ENCODE assay signal across 26 cellular contexts in genomic region chr22:22345781-22346180, GRCh38.
A peak's percentile ranks its signal among the peaks of the same experiment; 100 is the strongest.
DNase-seq lines count a peak whose midpoint lies in the region; ATAC-seq, FAIRE-seq and TF ChIP-seq lines count a peak whose summit lies in the region.
"Had no signal": no experiment of that assay in that cellular context is flagged by ENCODE, and none has a peak within 500 bp of the region (broad histone marks: within the 10 kb centered on the region; RNA-seq: fewer than 3 reads in every experiment).

No MANE protein-coding gene starts in this region.

- TF ChIP-seq EP300 in K562 (IDR thresholded peaks at IDR 0.05; ENCODE audit: low read length) (no peak), esophagus muscularis mucosa (IDR thresholded peaks at IDR 0.05) (no peak)

- in situ Hi-C loops in K562 (cut with MboI), result no loop called here

- no peaks in the 10 kb centered on the region for H3K9me3 ChIP-seq in BLaER1
- no peaks in the 10 kb centered on the region for H3K9me3 ChIP-seq in BLaER1 treated with 17β-estradiol and CSF1 and Interleukin-3, amounts not matched to agents 10 nM and 100 nM (replicated peaks in 1 of 11)
- no peaks in the 10 kb centered on the region for H3K9me3 ChIP-seq in K562 (replicated peaks; ENCODE audit: control insufficient read depth, insufficient read depth, low read depth, low read length)
- H3K9me3 ChIP-seq in esophagus muscularis mucosa, result no peaks in the 10 kb centered on the region
- H3K9me3 ChIP-seq: BE2C had no signal

- H4K20me1 ChIP-seq in BLaER1, result no peaks in the 10 kb centered on the region
- H4K20me1 ChIP-seq in BLaER1 treated with 17β-estradiol and CSF1 and Interleukin-3, amounts not matched to agents 10 nM and 100 nM, result peaks cover 0 to 5% (median 0%) of the 10 kb centered on the region in 11 experiments; a peak in 1 of 22 replicates
- H4K20me1 ChIP-seq in K562 (replicated peaks; ENCODE audit: control insufficient read depth, insufficient read depth, low read length), result peaks cover 46% of the 10 kb centered on the region

- H3K4me2 ChIP-seq in BLaER1 (peak overlapping the region; percentile 64), K562 (ENCODE audit: insufficient read depth, low read length) (no peak overlapping the region)
- H3K4me2 ChIP-seq in BLaER1 treated with 17β-estradiol and CSF1 and Interleukin-3, amounts not matched to agents 10 nM and 100 nM, result peak overlapping the region in 9 of 11 experiments; percentile 2 to 75 (median 67); a peak in 16 of 22 replicates

- H3K4me1 ChIP-seq in BLaER1 (peaks cover 74% of the 10 kb centered on the region), K562 (replicated peaks in 1 of 2; ENCODE audit: control insufficient read depth in 2 of 2, insufficient read depth in 2 of 2, low read length in 2 of 2) (no peaks in the 10 kb centered on the region), esophagus muscularis mucosa (no peaks in the 10 kb centered on the region)
- peaks cover 25 to 78% (median 57%) of the 10 kb centered on the region in 10 experiments for H3K4me1 ChIP-seq in BLaER1 treated with 17β-estradiol and CSF1 and Interleukin-3, amounts not matched to agents 10 nM and 100 nM
- H3K4me1 ChIP-seq: BE2C had no signal

- H2AFZ ChIP-seq in K562 (ENCODE audit: low read depth, low read length), result no peak overlapping the region

- TF ChIP-seq CTCF in K562 (IDR thresholded peaks at IDR 0.05 in 2 of 3, conservative IDR thresholded peaks at IDR 0.05 in 1 of 3; ENCODE audit: insufficient read depth in 2 of 3, low read depth in 1 of 3, low read length in 3 of 3) (no peak), esophagus muscularis mucosa (IDR thresholded peaks at IDR 0.05) (no peak)

- H3K9ac ChIP-seq in BLaER1 (no peak overlapping the region), K562 (ENCODE audit: insufficient read depth in 1 of 2, low read depth in 2 of 2, low read length in 2 of 2) (no peak overlapping the region)
- H3K9ac ChIP-seq in BLaER1 treated with 17β-estradiol and CSF1 and Interleukin-3, amounts not matched to agents 10 nM and 100 nM, result no peak overlapping the region

- CTCF ChIA-PET in K562 (lab: Yijun Ruan, JAX; ENCODE audit: low intra/inter-chr PET ratio), result interaction anchor here (0.6 to 0.7 kb wide), 5 partner anchors 19 to 611 kb away, joined by 3 to 6 read pairs (median 3); no protein-coding TSS in a partner anchor

- H3K9me1 ChIP-seq in K562 (ENCODE audit: control insufficient read depth, insufficient read depth, low read length), result peaks cover 4% of the 10 kb centered on the region

- TF ChIP-seq POLR2A in K562 (conservative IDR thresholded peaks at IDR 0.05) (no peak), esophagus muscularis mucosa (IDR thresholded peaks at IDR 0.05; ENCODE audit: low read depth) (no peak)

- H3K27me3 ChIP-seq in BLaER1 (0 out of 2 replicates have a peak, but pooled peaks cover 14% of the 10 kb centered on the region), K562 (ENCODE audit: control insufficient read depth in 2 of 2, insufficient read depth in 2 of 2, low read length in 2 of 2) (peaks cover 22 to 40% of the 10 kb centered on the region in 2 experiments), esophagus muscularis mucosa (peaks cover 0 to 59% (median 2%) of the 10 kb centered on the region in 4 donors)
- H3K27me3 ChIP-seq in BLaER1 treated with 17β-estradiol and CSF1 and Interleukin-3, amounts not matched to agents 10 nM and 100 nM, result peaks cover 0 to 8% (median 0%) of the 10 kb centered on the region in 11 experiments; a peak in 2 of 22 replicates

- H3K36me3 ChIP-seq in BLaER1 (no peaks in the 10 kb centered on the region), K562 (ENCODE audit: control insufficient read depth, insufficient read depth, low read length) (no peaks in the 10 kb centered on the region), esophagus muscularis mucosa (no peaks in the 10 kb centered on the region)
- no peaks in the 10 kb centered on the region for H3K36me3 ChIP-seq in BLaER1 treated with 17β-estradiol and CSF1 and Interleukin-3, amounts not matched to agents 10 nM and 100 nM
- H3K36me3 ChIP-seq: BE2C had no signal

- no peaks in the 10 kb centered on the region for H3K79me2 ChIP-seq in K562 (ENCODE audit: control insufficient read depth, insufficient read depth, low read length)

- 4% methylated on average over 5 of the region's 5 CpGs for WGBS in K562 (ENCODE audit: insufficient coverage, low coverage, missing lambda C conversion rate)
- 82% methylated on average over 5 of the region's 5 CpGs for WGBS in esophagus muscularis mucosa

- no peak overlapping the region for H3K27ac ChIP-seq in BLaER1
- no peak overlapping the region for H3K27ac ChIP-seq in BLaER1 treated with 17β-estradiol and CSF1 and Interleukin-3, amounts not matched to agents 10 nM and 100 nM
- H3K27ac ChIP-seq in K562 (ENCODE audit: extremely low read depth, low read depth, low read length), result no peak overlapping the region
- no peak overlapping the region for H3K27ac ChIP-seq in esophagus muscularis mucosa (replicated peaks in 1 of 4)

- no peak overlapping the region for H3K4me3 ChIP-seq in BLaER1
- H3K4me3 ChIP-seq in BLaER1 treated with 17β-estradiol and CSF1 and Interleukin-3, amounts not matched to agents 10 nM and 100 nM, result no peak overlapping the region
- H3K4me3 ChIP-seq in K562, result no peak overlapping the region
- H3K4me3 ChIP-seq in esophagus muscularis mucosa, result no peak overlapping the region
- H3K4me3 ChIP-seq: GM12878 had no signal

- ATAC-seq in K562 (no peak), GM18867 (IDR thresholded peaks at IDR 0.05; ENCODE audit: unreplicated experiment) (no peak), HG02623 (IDR thresholded peaks at IDR 0.05; ENCODE audit: unreplicated experiment) (no peak), GM21825 (IDR thresholded peaks at IDR 0.05; ENCODE audit: unreplicated experiment) (no peak)
- ATAC-seq: GM12878 had no signal

- FAIRE-seq in K562 (lab: Jason Lieb, UNC), result no peak
- FAIRE-seq: A204.1, GM12878, GM12892, GM18507, GM19239 had no signal

- POLR2A ChIA-PET in K562 (lab: Yijun Ruan, JAX), result interaction anchor here (1.0 kb wide), 1 partner anchor 138 kb away, joined by 3 read pairs; no protein-coding TSS in a partner anchor

- DNase-seq in K562 (ENCODE audit: extremely low read depth in 1 of 4, low spot score in 3 of 4), result no peak
- DNase-seq in esophagus muscularis mucosa (ENCODE audit: extremely low spot score), result peak; percentile 66
- DNase-seq: 8988T; ACHN; BE2C; C1 segment of cervical spinal cord; CD4-positive, alpha-beta memory T cell; CD4-positive, CD25-positive, alpha-beta regulatory T cell; CD8-positive, alpha-beta memory T cell; COR-L47; DMS 273 treated with DMSO at 0.1 percent for 48 hours; DMS153; DMS53; DMS79; EL; GDM1 had no signal

- no TSS peak for BruUV-seq in K562 (replicated peaks; lab: Mats Ljungman, UMichigan)

- TF ChIP-seq RAD21 in K562 (CRISPR knock-in tag; conservative IDR thresholded peaks at IDR 0.05 in 1 of 2, IDR thresholded peaks at IDR 0.05 in 1 of 2), result no peak

- intact Hi-C loops in K562 (cut with micrococcal nuclease), result no loop called here
- intact Hi-C loops in esophagus muscularis mucosa (cut with DNase I), result no loop called here

TF ChIP-seq in K562, 482 proteins besides CTCF, POLR2A, EP300 and RAD21:
- TF ChIP-seq HDAC8 (tag; IDR thresholded peaks at IDR 0.05) (0 out of 2 replicates have a peak, but pooled peaks have one; percentile 15), MAFK (IDR thresholded peaks at IDR 0.05; ENCODE audit: low read length) (peak; percentile 4; the same call in 1 of the 2 replicates), ZC3H4 (CRISPR knock-in tag; IDR thresholded peaks at IDR 0.05; ENCODE audit: borderline replicate concordance) (0 out of 2 replicates have a peak, but pooled peaks have one; percentile 25), MTF1 (CRISPR knock-in tag; IDR thresholded peaks at IDR 0.05; ENCODE audit: borderline replicate concordance) (no peak), STAT6 (CRISPR knock-in tag; IDR thresholded peaks at IDR 0.05) (0 out of 2 replicates have a peak, but pooled peaks have one; percentile 59)
